ENCODE assay signal across 32 cellular contexts in genomic region chr16:8108991-8109509, GRCh38.
A peak's percentile ranks its signal among the peaks of the same experiment; 100 is the strongest.
DNase-seq lines count a peak whose midpoint lies in the region; ATAC-seq and TF ChIP-seq lines count a peak whose summit lies in the region.
"Had no signal": no experiment of that assay in that cellular context is flagged by ENCODE, and none has a peak within 500 bp of the region (broad histone marks: within the 10 kb centered on the region; RNA-seq: fewer than 3 reads in every experiment).

No MANE protein-coding gene starts in this region.

- no peaks in the 10 kb centered on the region for H3K4me1 Mint-ChIP-seq in MCF 10A (ENCODE audit: insufficient read depth, unreplicated experiment)
- H3K4me1 Mint-ChIP-seq: activated CD4-positive, alpha-beta memory T cell treated with anti-CD3 and anti-CD28 coated beads, Interleukin-2, amount 10 ng/mL, durations not matched to agents 7 days and 5 days; activated naive CD8-positive, alpha-beta T cell treated with anti-CD3 and anti-CD28 coated beads for 36 hours; naive B cell had no signal

- BruUV-seq in MCF 10A (replicated peaks; lab: Mats Ljungman, UMichigan): no TSS peak

- POLR2A ChIA-PET in MCF 10A (lab: Yijun Ruan, JAX): no interaction called here

- H3K36me3 ChIP-seq in breast epithelium: no peaks in the 10 kb centered on the region
- H3K36me3 ChIP-seq: BLaER1, cardiac muscle cell, Peyer's patch, SJCRH30 had no signal

- no peak for DNase-seq in MCF 10A (ENCODE audit: unreplicated experiment)
- no peak for DNase-seq in breast epithelium (ENCODE audit: low spot score in 2 of 2)
- no peak for DNase-seq in LNCaP clone FGC (ENCODE audit: low read depth)
- peak; percentile 59 to 74 for DNase-seq in SHP77 (lab: John Stamatoyannopoulos, UW)
- no peak for DNase-seq in NCI-H2171 (lab: John Stamatoyannopoulos, UW)
- DNase-seq in NOMO-1 (lab: John Stamatoyannopoulos, UW; ENCODE audit: unreplicated experiment in 2 of 2): no peak
- no peak for DNase-seq in dermis blood vessel endothelial cell
- DNase-seq: ACHN; activated CD4-positive, alpha-beta memory T cell treated with anti-CD3 and anti-CD28 coated beads, Interleukin-2, amount 10 ng/mL, durations not matched to agents 7 days and 5 days; activated effector memory CD4-positive, alpha-beta T cell treated with Interleukin-2 at 50 U/mL for 16 hours; activated naive CD8-positive, alpha-beta T cell treated with anti-CD3 and anti-CD28 coated beads for 36 hours; aorta; DND-41; effector memory CD8-positive, alpha-beta T cell; erythroblast; left ventricle myocardium superior; naive B cell; NCI-H1048; NCI-H526; occipital lobe; Peyer's patch; psoas muscle; stimulated activated CD4-positive, alpha-beta T cell treated with anti-CD3 and anti-CD28 coated beads, Interleukin-15, amount 100 ng/mL, for 24 hours; stimulated activated naive CD8-positive, alpha-beta T cell treated with anti-CD3 and anti-CD28 coated beads, Interleukin-15, Interleukin-2, amounts not matched to agents 100 U/mL and 50 U/mL, for 24 hours; T-helper 1 cell had no signal

- no peak overlapping the region for H3K4me3 ChIP-seq in breast epithelium
- peak overlapping the region; percentile 32 for H3K4me3 ChIP-seq in LNCaP clone FGC (ENCODE audit: low read depth, low read length)
- H3K4me3 ChIP-seq: BLaER1, cardiac muscle cell, coronary artery, Peyer's patch, psoas muscle, SJCRH30 had no signal

- no peak for ATAC-seq in GM18511 (IDR thresholded peaks at IDR 0.05; ENCODE audit: unreplicated experiment)
- ATAC-seq: activated CD4-positive, CD25-positive, alpha-beta regulatory T cell treated with anti-CD3 and anti-CD28 coated beads, Interleukin-2, amount 50 U/mL, for 24 hours; effector memory CD8-positive, alpha-beta T cell; HCT116; left ventricle myocardium superior; psoas muscle; stimulated activated naive CD8-positive, alpha-beta T cell treated with anti-CD3 and anti-CD28 coated beads, Interleukin-15, Interleukin-2, amounts not matched to agents 100 U/mL and 50 U/mL, for 24 hours had no signal

- H3K9me3 Mint-ChIP-seq in MCF 10A (ENCODE audit: unreplicated experiment): peaks cover 16% of the 10 kb centered on the region

- peaks cover 11 to 13% of the 10 kb centered on the region in 2 donors for H3K9me3 ChIP-seq in breast epithelium
- H3K9me3 ChIP-seq: Peyer's patch, psoas muscle, SJCRH30 had no signal

- H3K27ac Mint-ChIP-seq in MCF 10A (ENCODE audit: low read depth, unreplicated experiment): no peak overlapping the region
- H3K27ac Mint-ChIP-seq: activated CD4-positive, alpha-beta memory T cell treated with anti-CD3 and anti-CD28 coated beads, Interleukin-2, amount 10 ng/mL, durations not matched to agents 7 days and 5 days; activated naive CD8-positive, alpha-beta T cell treated with anti-CD3 and anti-CD28 coated beads for 36 hours; effector memory CD8-positive, alpha-beta T cell; naive B cell had no signal

- CTCF ChIA-PET in MCF 10A (lab: Yijun Ruan, JAX): interaction anchor here (0.8 kb wide), 1 partner anchor 1428 kb away, joined by 4 read pairs; no protein-coding TSS in a partner anchor

- H3K4me3 Mint-ChIP-seq in MCF 10A (ENCODE audit: unreplicated experiment): peak overlapping the region; percentile 12
- H3K4me3 Mint-ChIP-seq: activated CD4-positive, alpha-beta memory T cell treated with anti-CD3 and anti-CD28 coated beads, Interleukin-2, amount 10 ng/mL, durations not matched to agents 7 days and 5 days; activated naive CD8-positive, alpha-beta T cell treated with anti-CD3 and anti-CD28 coated beads for 36 hours; effector memory CD8-positive, alpha-beta T cell; naive B cell had no signal

- TF ChIP-seq POLR2A in breast epithelium (IDR thresholded peaks at IDR 0.05): no peak

- TF ChIP-seq CTCF in MCF 10A (IDR thresholded peaks at IDR 0.05; ENCODE audit: unreplicated experiment): no peak
- no peak for TF ChIP-seq CTCF in breast epithelium (IDR thresholded peaks at IDR 0.05)
- TF ChIP-seq CTCF in LNCaP clone FGC (IDR thresholded peaks at IDR 0.05; ENCODE audit: control insufficient read depth, extremely low read depth, insufficient read depth): no peak

- no peak overlapping the region for H3K27ac ChIP-seq in breast epithelium
- H3K27ac ChIP-seq: BLaER1, cardiac muscle cell, coronary artery, Peyer's patch, psoas muscle, SJCRH30 had no signal

- H3K27me3 Mint-ChIP-seq in MCF 10A (ENCODE audit: insufficient read depth, unreplicated experiment): no peaks in the 10 kb centered on the region
- H3K27me3 Mint-ChIP-seq: activated CD4-positive, alpha-beta memory T cell treated with anti-CD3 and anti-CD28 coated beads, Interleukin-2, amount 10 ng/mL, durations not matched to agents 7 days and 5 days; activated naive CD8-positive, alpha-beta T cell treated with anti-CD3 and anti-CD28 coated beads for 36 hours; effector memory CD8-positive, alpha-beta T cell; naive B cell had no signal

- H3K4me1 ChIP-seq in breast epithelium: no peaks in the 10 kb centered on the region
- H3K4me1 ChIP-seq: BLaER1, Peyer's patch, psoas muscle, SJCRH30 had no signal

- intact Hi-C loops in MCF 10A (cut with micrococcal nuclease) (no loop called here), breast epithelium (cut with DNase I; ENCODE audit: low total_unique reads) (no loop called here)

- H3K36me3 Mint-ChIP-seq in MCF 10A (ENCODE audit: insufficient read depth, unreplicated experiment): no peaks in the 10 kb centered on the region
- H3K36me3 Mint-ChIP-seq: activated naive CD8-positive, alpha-beta T cell treated with anti-CD3 and anti-CD28 coated beads for 36 hours had no signal

- no peaks in the 10 kb centered on the region for H3K27me3 ChIP-seq in breast epithelium
- H3K27me3 ChIP-seq: BLaER1, cardiac muscle cell, Peyer's patch, SJCRH30 had no signal

Comparison
In these comparisons a context has a peak if more than half of its experiments do, and no peak if none do; other contexts are left out.
1. DNase-seq: peak in SHP77 (2 of 2); none in MCF 10A (single experiment), breast epithelium (0 of 2), LNCaP clone FGC (single experiment), NCI-H2171 (single experiment), NOMO-1 (0 of 2) and dermis blood vessel endothelial cell (single experiment).